ENCODE assay signal across 9 cellular contexts in genomic region chr9:70407081-70407503, GRCh38. TPM values are rescaled to one million over a fixed set of nuclear protein-coding genes. Genes with fewer than 3 reads are reported as not detected.
DNase-seq lines count a peak whose midpoint lies in the region; ATAC-seq and TF ChIP-seq lines count a peak whose summit lies in the region.
"Had no signal": no experiment of that assay in that cellular context is flagged by ENCODE, and none has a peak within 500 bp of the region (broad histone marks: within the 10 kb centered on the region; RNA-seq: fewer than 3 reads in every experiment).

No MANE protein-coding gene starts in this region.

- H3K4me3 Mint-ChIP-seq in HFFc6 = peak overlapping the region; percentile 73

- TF ChIP-seq CTCF in HFFc6 (IDR thresholded peaks at IDR 0.05) (no peak), breast epithelium (IDR thresholded peaks at IDR 0.05) (no peak)

- peak overlapping the region; percentile 86 for H3K27ac Mint-ChIP-seq in HFFc6

- H3K36me3 Mint-ChIP-seq in HFFc6 (ENCODE audit: low read depth) = 0 out of 2 replicates have a peak, but pooled peaks cover 3% of the 10 kb centered on the region

- H2AFZ ChIP-seq in ACC112 (ENCODE audit: low read length, unreplicated experiment) = no peak overlapping the region

- no peaks in the 10 kb centered on the region for H3K9me3 Mint-ChIP-seq in HFFc6

- H3K4me1 Mint-ChIP-seq in HFFc6 (ENCODE audit: low read depth) = peaks cover 73% of the 10 kb centered on the region

- no peak overlapping the region for H3K9ac ChIP-seq in muscle layer of colon (ENCODE audit: low read length)

- H3K36me3 ChIP-seq in ACC112 (ENCODE audit: insufficient read depth, low read length) (peaks cover 18% of the 10 kb centered on the region), breast epithelium (no peaks in the 10 kb centered on the region), muscle layer of colon (ENCODE audit: insufficient read depth, low read length) (peaks cover 12% of the 10 kb centered on the region)

- H3K79me2 ChIP-seq in ACC112 (ENCODE audit: control insufficient read depth, insufficient read depth, low read length, unreplicated experiment) = peaks cover 98% of the 10 kb centered on the region

- DNase-seq in HFFc6 (peak; percentile 72), breast epithelium (ENCODE audit: low spot score in 2 of 2) (no peak), SHP77 (lab: John Stamatoyannopoulos, UW) (no peak)
- DNase-seq: Karpas-422 had no signal

- H3K27ac ChIP-seq in ACC112 (ENCODE audit: low read depth, low read length) (peak overlapping the region; percentile 96), breast epithelium (peak overlapping the region; percentile 66 to 77), muscle layer of colon (ENCODE audit: low read depth, low read length) (no peak overlapping the region)

- H3K27me3 Mint-ChIP-seq in HFFc6 (ENCODE audit: insufficient read depth) = peaks cover 5% of the 10 kb centered on the region

- no peaks in the 10 kb centered on the region for H3K9me3 ChIP-seq in breast epithelium
- H3K9me3 ChIP-seq in muscle layer of colon (ENCODE audit: low read length) = no peaks in the 10 kb centered on the region

- intact Hi-C loops in breast epithelium (cut with DNase I; ENCODE audit: low total_unique reads) = no loop called here

- no peaks in the 10 kb centered on the region for H3K27me3 ChIP-seq in ACC112 (ENCODE audit: insufficient read depth, low read length)
- no peaks in the 10 kb centered on the region for H3K27me3 ChIP-seq in breast epithelium
- H3K27me3 ChIP-seq in muscle layer of colon (ENCODE audit: control insufficient read depth in 1 of 2, insufficient read depth in 2 of 2, low read length in 2 of 2) = no peaks in the 10 kb centered on the region

- no peak for TF ChIP-seq POLR2A in breast epithelium (IDR thresholded peaks at IDR 0.05)

- peaks cover 70% of the 10 kb centered on the region for H3K4me1 ChIP-seq in ACC112 (ENCODE audit: control insufficient read depth, insufficient read depth, low read length, unreplicated experiment)
- peaks cover 0 to 26% of the 10 kb centered on the region in 2 donors for H3K4me1 ChIP-seq in breast epithelium
- H3K4me1 ChIP-seq in muscle layer of colon (ENCODE audit: insufficient read depth, low read length) = peaks cover 83% of the 10 kb centered on the region

- H3K4me3 ChIP-seq in ACC112 (ENCODE audit: low read depth, low read length) (peak overlapping the region; percentile 62), breast epithelium (peak overlapping the region; percentile 5 to 50 (median 25)), muscle layer of colon (ENCODE audit: low read depth in 1 of 2, low read length in 2 of 2) (peak overlapping the region; percentile 2 to 10)

- ATAC-seq in HG03571 (IDR thresholded peaks at IDR 0.05; ENCODE audit: unreplicated experiment) (no peak), HG02970 (IDR thresholded peaks at IDR 0.05; ENCODE audit: low FRiP score, unreplicated experiment) (no peak), GM21529 (IDR thresholded peaks at IDR 0.05; ENCODE audit: unreplicated experiment) (no peak)

RNA-seq across cellular contexts. Expression of gene KLF9, which starts 7.4 kb away (rescaled TPM):
- 10 to 100 TPM in 5 of 6 experiments, 1 to 10 TPM in 1; 7.9 to 15.7 (median 12.4) TPM for total RNA-seq in HFFc6 (2021; fragmentation: NEBNext Ultra II Directional; extraction: Animal tissue kit (Norgen Biotek cat#: 25700))
- 100 to 1,000 TPM; 129 to 223 (median 206) TPM for total RNA-seq in breast epithelium

Comparison
In these comparisons a context has a peak if more than half of its experiments do, and no peak if none do; other contexts are left out.
1. H3K4me3 ChIP-seq: peak in every context shown above with its lines; median percentile 62 in ACC112; 25 in breast epithelium; 6 in muscle layer of colon.
2. RNA of gene KLF9, which starts 7.4 kb away (total RNA-seq): 129 to 223 TPM in breast epithelium; 7.9 to 15.7 TPM in HFFc6; every median in the first group is over 4 times any median in the second.